8 cellular contexts compared by ENCODE assay signal in the genomic region with DNA sequence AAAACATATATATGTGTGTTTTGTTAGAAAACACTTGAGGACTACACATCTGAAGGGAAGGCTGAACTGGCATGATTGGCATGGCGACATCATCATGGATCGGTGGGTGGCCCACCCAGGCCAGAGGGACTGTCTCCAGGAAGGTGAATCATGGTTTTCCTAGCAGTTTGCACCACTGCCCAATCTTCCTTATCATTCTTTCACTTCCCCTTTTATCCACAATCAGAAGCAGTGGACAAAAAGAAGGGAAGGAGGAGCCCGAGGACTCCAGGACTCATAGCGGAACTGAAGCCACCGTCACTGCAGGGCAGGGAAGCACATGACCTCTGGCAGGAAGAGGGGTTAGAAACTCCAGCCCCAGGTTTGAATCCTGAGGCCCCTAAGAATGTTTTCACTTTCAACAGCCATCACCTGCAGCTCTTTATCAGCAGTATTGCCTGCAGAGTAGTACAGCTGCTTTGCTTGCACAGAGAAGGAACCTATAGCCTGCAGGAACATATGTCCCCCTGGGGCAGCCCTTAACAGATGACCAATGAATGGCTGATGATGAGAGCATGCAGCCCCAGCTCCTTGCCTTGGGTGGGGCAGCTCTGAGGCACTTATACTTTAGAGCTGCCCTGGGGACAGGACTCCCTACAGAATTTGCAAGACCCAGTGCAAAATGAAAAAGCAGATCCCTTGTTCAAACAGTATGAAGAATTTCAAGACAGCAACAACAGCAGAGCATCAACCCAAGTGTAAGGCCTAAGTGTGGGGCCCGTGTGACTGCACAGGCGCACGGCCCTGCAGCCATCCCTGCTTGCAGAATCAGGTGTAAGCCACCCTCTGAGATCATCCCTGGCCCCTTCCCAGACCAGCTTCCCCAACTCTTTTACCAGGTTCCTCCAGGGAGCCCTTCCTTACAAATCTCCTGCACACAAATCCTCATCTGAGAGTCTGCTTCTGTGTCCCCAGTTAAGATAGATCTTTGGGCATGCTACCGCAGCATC.
DNase-seq lines count a peak whose midpoint lies in the region; ATAC-seq, FAIRE-seq and TF ChIP-seq lines count a peak whose summit lies in the region.

No MANE protein-coding gene starts in this region.

- intact Hi-C loops in OCI-LY7 (cut with micrococcal nuclease; ENCODE audit: unreplicated experiment) = no loop called here

- no peaks in the 10 kb centered on the region for H3K9me3 ChIP-seq in OCI-LY7 (ENCODE audit: low read length)
- no peaks in the 10 kb centered on the region for H3K9me3 ChIP-seq in gastroesophageal sphincter

- TF ChIP-seq POLR2A in H54 (IDR thresholded peaks at IDR 0.05; ENCODE audit: low read depth, low read length) (no peak), gastroesophageal sphincter (IDR thresholded peaks at IDR 0.05) (no peak)

- H3K27ac ChIP-seq in OCI-LY7 (ENCODE audit: low read depth, low read length, poor library complexity, severe bottlenecking) (peak overlapping the region; percentile 31), gastroesophageal sphincter (peak overlapping the region in 1 of 4 donors; percentile 4)

- no peak for FAIRE-seq in H54 (lab: Jason Lieb, UNC)
- FAIRE-seq in D721Med (lab: Jason Lieb, UNC) = no peak

- H3K36me3 ChIP-seq in OCI-LY7 (ENCODE audit: insufficient read depth, low read length) (no peaks in the 10 kb centered on the region), gastroesophageal sphincter (no peaks in the 10 kb centered on the region)

- ATAC-seq in gastroesophageal sphincter = peak; percentile 19

- no peaks in the 10 kb centered on the region for H4K20me1 ChIP-seq in OCI-LY7 (ENCODE audit: insufficient read depth, low read length)

- no peaks in the 10 kb centered on the region for H3K27me3 ChIP-seq in gastroesophageal sphincter

- TF ChIP-seq CTCF in OCI-LY7 (conservative IDR thresholded peaks at IDR 0.05; ENCODE audit: low read length) (no peak), gastroesophageal sphincter (IDR thresholded peaks at IDR 0.05) (no peak), D721Med (IDR thresholded peaks at IDR 0.05; ENCODE audit: insufficient read depth, missing control alignments) (no peak)

- 69 to 86% methylated on average over 3 to 6 of the region's 9 CpGs for WGBS in gastroesophageal sphincter (ENCODE audit: low coverage in 1 of 2), 2 donors

- H3K4me2 ChIP-seq in OCI-LY7 (ENCODE audit: low read length) = peak overlapping the region; percentile 47

- no peak overlapping the region for H3K4me3 ChIP-seq in OCI-LY7 (ENCODE audit: low read depth, low read length, poor library complexity, severe bottlenecking)
- no peak overlapping the region for H3K4me3 ChIP-seq in gastroesophageal sphincter

- CTCF ChIA-PET in OCI-LY7 (lab: Charles Lee; ENCODE audit: unreplicated experiment) = no interaction called here

- POLR2A ChIA-PET in OCI-LY7 (lab: Charles Lee) = interaction anchor here (1.0 to 2.1 kb wide), 4 partner anchors 10 to 320 kb away, joined by 3 to 4 read pairs (median 3); no protein-coding TSS in a partner anchor

- no peak for TF ChIP-seq EP300 in gastroesophageal sphincter (IDR thresholded peaks at IDR 0.05)

- no peaks in the 10 kb centered on the region for H3K9me2 ChIP-seq in OCI-LY7 (ENCODE audit: insufficient read depth, low read length)

- no TSS peak for BruUV-seq in OCI-LY7 (replicated peaks; lab: Mats Ljungman, UMichigan)

- H3K4me1 ChIP-seq in OCI-LY7 (ENCODE audit: insufficient read depth, low read length, poor library complexity, severe bottlenecking) = peaks cover 32% of the 10 kb centered on the region
- peaks cover 0 to 17% (median 3%) of the 10 kb centered on the region in 3 donors for H3K4me1 ChIP-seq in gastroesophageal sphincter

- peak overlapping the region; percentile 82; the same call in 1 of the 2 replicates for H2AFZ ChIP-seq in OCI-LY7 (ENCODE audit: low read length)

- no peaks in the 10 kb centered on the region for H3K79me2 ChIP-seq in OCI-LY7 (ENCODE audit: insufficient read depth, low read depth, low read length)

- DNase-seq in EL (peak; percentile 73), H54 (ENCODE audit: insufficient read length, low spot score) (peak; percentile 31), OCI-LY7 (ENCODE audit: low spot score) (peak; percentile 71), GM19238 (ENCODE audit: insufficient read length, low spot score) (no peak), D721Med (ENCODE audit: insufficient read length, low spot score) (no peak)
- no peak for DNase-seq in stimulated activated CD4-positive, alpha-beta T cell treated with anti-CD3 and anti-CD28 coated beads, Interleukin-4, amount 100 ng/mL, for 24 hours
- DNase-seq in stimulated activated CD8-positive, alpha-beta memory T cell treated with anti-CD3 and anti-CD28 coated beads, Interleukin-4, amount 100 ng/mL, for 48 hours = no peak

Comparison
In these comparisons a context has a peak if more than half of its experiments do, and no peak if none do; other contexts are left out.
1. DNase-seq: peak in EL (single experiment), H54 (single experiment) and OCI-LY7 (single experiment); none in GM19238 (single experiment), D721Med (single experiment), stimulated activated CD4-positive, alpha-beta T cell treated with anti-CD3 and anti-CD28 coated beads, Interleukin-4, amount 100 ng/mL, for 24 hours (single experiment) and stimulated activated CD8-positive, alpha-beta memory T cell treated with anti-CD3 and anti-CD28 coated beads, Interleukin-4, amount 100 ng/mL, for 48 hours (single experiment).